ENCODE assay signal across 11 cellular contexts in the genomic region with DNA sequence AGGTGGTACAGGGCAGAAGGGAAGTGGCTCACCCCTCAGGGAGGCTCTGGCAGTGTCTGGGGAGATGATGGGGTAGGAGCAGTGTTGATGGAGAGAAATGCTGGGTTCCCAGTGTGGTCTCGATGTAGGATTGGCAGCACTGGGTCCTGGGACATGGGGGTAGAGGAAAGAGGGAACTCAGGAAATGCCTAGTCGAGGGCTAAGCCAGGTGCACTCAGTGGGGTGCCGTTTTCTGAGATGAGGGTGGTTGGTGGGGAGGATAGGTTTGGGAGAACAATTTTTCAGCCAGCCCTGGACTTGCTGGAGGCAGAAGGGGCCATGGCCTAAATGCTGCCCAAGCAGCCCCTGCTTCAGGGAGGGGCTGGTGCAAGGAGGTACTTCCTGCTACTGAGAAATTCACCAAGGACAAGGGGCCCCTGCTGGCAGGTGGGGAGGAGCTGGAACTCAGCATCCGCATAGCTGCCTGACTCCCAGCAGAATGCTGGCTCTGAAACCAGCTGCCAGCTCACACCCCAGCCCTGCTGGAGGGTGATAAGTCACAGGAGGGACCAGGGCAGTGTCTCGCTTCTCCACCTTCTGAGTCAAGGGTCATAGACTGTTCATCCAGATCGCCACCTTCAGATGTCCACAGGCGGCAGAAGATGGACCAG.
DNase-seq lines count a peak whose midpoint lies in the region; ATAC-seq, FAIRE-seq and TF ChIP-seq lines count a peak whose summit lies in the region.
"Had no signal": no experiment of that assay in that cellular context is flagged by ENCODE, and none has a peak within 500 bp of the region (broad histone marks: within the 10 kb centered on the region; RNA-seq: fewer than 3 reads in every experiment).

No MANE protein-coding gene starts in this region.

- no peak for FAIRE-seq in H54 (lab: Jason Lieb, UNC)

- no peak for ATAC-seq in HG03457 (IDR thresholded peaks at IDR 0.05; ENCODE audit: unreplicated experiment)
- ATAC-seq: activated T-cell treated with anti-CD3 and anti-CD28 coated beads, Interleukin-2, amount 50 U/mL, for 72 hours had no signal

- DNase-seq in COLO668 (lab: John Stamatoyannopoulos, UW; ENCODE audit: unreplicated experiment) (peak; percentile 30), H54 (ENCODE audit: insufficient read length, low spot score) (peak; percentile 59), erythroblast (lab: John Stamatoyannopoulos, UW) (peak; percentile 89 to 92), NCI-H1436 treated with DMSO at 0.1 percent for 48 hours (lab: John Stamatoyannopoulos, UW) (no peak)
- no peak for DNase-seq in NK-92 treated with Interleukin-12 subunit alpha and Interleukin-12 subunit beta, amount 100 ng/mL, for 24 hours (lab: John Stamatoyannopoulos, UW)
- DNase-seq: activated CD4-positive, alpha-beta T cell treated with anti-CD3 and anti-CD28 coated beads, Interleukin-2, amount 10 ng/mL, durations not matched to agents 24 days and 14 days; activated T-cell treated with anti-CD3 and anti-CD28 coated beads, Interleukin-2, amount 50 U/mL, for 72 hours; amniotic stem cell; mammary epithelial cell; SHP77 had no signal

- no peak for TF ChIP-seq POLR2A in H54 (IDR thresholded peaks at IDR 0.05; ENCODE audit: low read depth, low read length)
- peak; percentile 47 for TF ChIP-seq POLR2A in erythroblast (IDR thresholded peaks at IDR 0.05; ENCODE audit: low read length)

Comparison
In these comparisons a context has a peak if more than half of its experiments do, and no peak if none do; other contexts are left out.
1. DNase-seq: peak in COLO668 (single experiment), H54 (single experiment) and erythroblast (2 of 2); none in NCI-H1436 treated with DMSO at 0.1 percent for 48 hours (single experiment) and NK-92 treated with Interleukin-12 subunit alpha and Interleukin-12 subunit beta, amount 100 ng/mL, for 24 hours (single experiment).